In genomic region chr20:57476641-57477461, GRCh38 we compare ENCODE assay signal across 23 cellular contexts. TPM values are rescaled to one million over a fixed set of nuclear protein-coding genes. Genes with fewer than 3 reads are reported as not detected.
A peak's percentile ranks its signal among the peaks of the same experiment; 100 is the strongest.
DNase-seq lines count a peak whose midpoint lies in the region; ATAC-seq and TF ChIP-seq lines count a peak whose summit lies in the region.
"Had no signal": no experiment of that assay in that cellular context is flagged by ENCODE, and none has a peak within 500 bp of the region (broad histone marks: within the 10 kb centered on the region; RNA-seq: fewer than 3 reads in every experiment).

No MANE protein-coding gene starts in this region.

- peak; percentile 37 for DNase-seq in activated effector memory CD4-positive, alpha-beta T cell treated with anti-CD3 and anti-CD28 coated beads, Interleukin-2, amount 50 U/mL, for 16 hours
- no peak for DNase-seq in activated effector memory CD4-positive, alpha-beta T cell treated with Interleukin-2 at 50 U/mL for 16 hours
- DNase-seq in WTC11 (ENCODE audit: low spot score) (peak; percentile 23), mesenteric fat pad (ENCODE audit: low spot score) (peak; percentile 74), suprapubic skin (ENCODE audit: low spot score in 2 of 2) (peak; percentile 53 to 76), ecto neural progenitor cell (ENCODE audit: low spot score) (no peak), PC-3 (no peak)
- DNase-seq: activated CD4-positive, alpha-beta T cell treated with anti-CD3 and anti-CD28 coated beads, Interleukin-2, amount 10 ng/mL, durations not matched to agents 7 days and 5 days; activated CD8-positive, alpha-beta memory T cell treated with anti-CD3 and anti-CD28 coated beads, Interleukin-2, amount 50 U/mL, for 4 hours; left colon; NCI-H1048; NCI-H2081; NCI-H510A had no signal

- H3K4me1 ChIP-seq in suprapubic skin, result peaks cover 5% of the 10 kb centered on the region
- H3K4me1 ChIP-seq in PC-3 (ENCODE audit: insufficient read depth, low read length), result no peaks in the 10 kb centered on the region

- peaks cover 32% of the 10 kb centered on the region for H3K4me1 Mint-ChIP-seq in WTC11

- no peak for TF ChIP-seq EP300 in suprapubic skin (IDR thresholded peaks at IDR 0.05)

- H3K27ac Mint-ChIP-seq in WTC11, result no peak overlapping the region
- H3K27ac Mint-ChIP-seq: activated CD4-positive, alpha-beta T cell treated with anti-CD3 and anti-CD28 coated beads, Interleukin-2, amount 10 ng/mL, durations not matched to agents 7 days and 5 days had no signal

- no peak overlapping the region for H3K4me3 Mint-ChIP-seq in WTC11
- H3K4me3 Mint-ChIP-seq: activated CD4-positive, alpha-beta T cell treated with anti-CD3 and anti-CD28 coated beads, Interleukin-2, amount 10 ng/mL, durations not matched to agents 7 days and 5 days had no signal

- no peak overlapping the region for H3K4me2 ChIP-seq in PC-3 (ENCODE audit: low read length)

- H4K20me1 ChIP-seq in PC-3 (ENCODE audit: low read length), result no peaks in the 10 kb centered on the region

- no peaks in the 10 kb centered on the region for H3K9me3 Mint-ChIP-seq in WTC11
- H3K9me3 Mint-ChIP-seq: activated CD4-positive, alpha-beta T cell treated with anti-CD3 and anti-CD28 coated beads, Interleukin-2, amount 10 ng/mL, durations not matched to agents 7 days and 5 days; stimulated activated naive CD8-positive, alpha-beta T cell treated with anti-CD3 and anti-CD28 coated beads, Interleukin-15, Interleukin-2, amounts not matched to agents 100 ng/mL and 50 ng/mL, for 24 hours had no signal

- H3K27me3 ChIP-seq in suprapubic skin (peaks cover 29% of the 10 kb centered on the region), PC-3 (ENCODE audit: low read length) (peaks cover 38% of the 10 kb centered on the region)
- H3K27me3 ChIP-seq: right atrium auricular region had no signal

- H3K4me3 ChIP-seq in suprapubic skin, result no peak overlapping the region
- H3K4me3 ChIP-seq in PC-3 (ENCODE audit: low read length), result no peak overlapping the region
- H3K4me3 ChIP-seq: right atrium auricular region had no signal

- BruUV-seq in PC-3 (replicated peaks; lab: Mats Ljungman, UMichigan), result no TSS peak

- H3K27ac ChIP-seq in suprapubic skin, result no peak overlapping the region
- no peak overlapping the region for H3K27ac ChIP-seq in PC-3 (ENCODE audit: low read length)

- TF ChIP-seq POLR2A in suprapubic skin (IDR thresholded peaks at IDR 0.05), result no peak

- H3K36me3 ChIP-seq in suprapubic skin, result no peaks in the 10 kb centered on the region
- H3K36me3 ChIP-seq in PC-3 (ENCODE audit: low read depth, low read length), result no peaks in the 10 kb centered on the region
- H3K36me3 ChIP-seq: right atrium auricular region had no signal

- CTCF ChIA-PET in WTC11 (lab: Charles Lee) (interaction anchor here (3.5 kb wide), 1 partner anchor 22 kb away, joined by 13 read pairs; no protein-coding TSS in a partner anchor), PC-3 (lab: Charles Lee) (no interaction called here)

- no peaks in the 10 kb centered on the region for H3K79me2 ChIP-seq in PC-3 (ENCODE audit: low read length)

- no peaks in the 10 kb centered on the region for H3K36me3 Mint-ChIP-seq in WTC11

- H2AFZ ChIP-seq in PC-3 (ENCODE audit: low read length), result no peak overlapping the region

- H3K27me3 Mint-ChIP-seq in WTC11 (ENCODE audit: low read depth), result peaks cover 5% of the 10 kb centered on the region; the same call in 1 of the 2 replicates
- H3K27me3 Mint-ChIP-seq: stimulated activated naive CD8-positive, alpha-beta T cell treated with anti-CD3 and anti-CD28 coated beads, Interleukin-15, Interleukin-2, amounts not matched to agents 100 ng/mL and 50 ng/mL, for 24 hours had no signal

- TF ChIP-seq CTCF in WTC11 (IDR thresholded peaks at IDR 0.05) (no peak), suprapubic skin (IDR thresholded peaks at IDR 0.05) (no peak), PC-3 (conservative IDR thresholded peaks at IDR 0.05; ENCODE audit: low read depth, low read length) (no peak)

- ATAC-seq in WTC11, result no peak
- ATAC-seq in GM19463 (IDR thresholded peaks at IDR 0.05; ENCODE audit: unreplicated experiment), result no peak
- no peak for ATAC-seq in PC-3
- ATAC-seq: esophagus mucosa, HCT116, left colon, Right ventricle myocardium inferior had no signal

- no peaks in the 10 kb centered on the region for H3F3A ChIP-seq in PC-3 (ENCODE audit: low read length, unreplicated experiment)

- 67% methylated on average over 15 of the region's 17 CpGs for WGBS in suprapubic skin

- no peaks in the 10 kb centered on the region for H3K9me2 ChIP-seq in PC-3 (replicated peaks; ENCODE audit: low read length)

- H3K9me3 ChIP-seq in suprapubic skin, result no peaks in the 10 kb centered on the region
- no peaks in the 10 kb centered on the region for H3K9me3 ChIP-seq in PC-3 (ENCODE audit: low read length)
- H3K9me3 ChIP-seq: right atrium auricular region had no signal

- intact Hi-C loops in PC-3 (cut with micrococcal nuclease), result no loop called here

- POLR2A ChIA-PET in WTC11 (lab: Charles Lee) (interaction anchor here (0.6 kb wide), 1 partner anchor 805 kb away, joined by 5 read pairs; no protein-coding TSS in a partner anchor), PC-3 (lab: Charles Lee; ENCODE audit: unreplicated experiment) (interaction anchor here (0.6 kb wide), 1 partner anchor 86 kb away, joined by 5 read pairs; the partner anchor contains the start of gene RBM38)

- no peak overlapping the region for H3K9ac ChIP-seq in PC-3 (ENCODE audit: low read length)

TF ChIP-seq in WTC11, 78 proteins besides CTCF, POLR2A, EP300 and RAD21:
- TF ChIP-seq TP53 (CRISPR knock-in tag; IDR thresholded peaks at IDR 0.05), result no peak
- TF ChIP-seq NFYB (CRISPR knock-in tag; conservative IDR thresholded peaks at IDR 0.05; ENCODE audit: low read depth), result no peak
- no peak for TF ChIP-seq TEAD1 (CRISPR knock-in tag; IDR thresholded peaks at IDR 0.05)
- no peak for TF ChIP-seq ESRRA (CRISPR knock-in tag; IDR thresholded peaks at IDR 0.05; ENCODE audit: borderline replicate concordance)
- TF ChIP-seq NFE2L1 (CRISPR knock-in tag; IDR thresholded peaks at IDR 0.05), result no peak
- TF ChIP-seq ZNF317 (CRISPR knock-in tag; IDR thresholded peaks at IDR 0.05; ENCODE audit: borderline replicate concordance, low read depth), result no peak
- TF ChIP-seq CREB1 (CRISPR knock-in tag; IDR thresholded peaks at IDR 0.05), result no peak
- TF ChIP-seq ATF1 (CRISPR knock-in tag; IDR thresholded peaks at IDR 0.05), result no peak
- TF ChIP-seq TCF7 (CRISPR knock-in tag; IDR thresholded peaks at IDR 0.05; ENCODE audit: low read depth), result no peak
- no peak for TF ChIP-seq USF1 (CRISPR knock-in tag; IDR thresholded peaks at IDR 0.05)
- TF ChIP-seq, protein P1, sequence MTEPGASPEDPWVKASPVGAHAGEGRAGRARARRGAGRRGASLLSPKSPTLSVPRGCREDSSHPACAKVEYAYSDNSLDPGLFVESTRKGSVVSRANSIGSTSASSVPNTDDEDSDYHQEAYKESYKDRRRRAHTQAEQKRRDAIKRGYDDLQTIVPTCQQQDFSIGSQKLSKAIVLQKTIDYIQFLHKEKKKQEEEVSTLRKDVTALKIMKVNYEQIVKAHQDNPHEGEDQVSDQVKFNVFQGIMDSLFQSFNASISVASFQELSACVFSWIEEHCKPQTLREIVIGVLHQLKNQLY (CRISPR knock-in tag; IDR thresholded peaks at IDR 0.05), result no peak
- no peak for TF ChIP-seq FOXJ3 (CRISPR knock-in tag; IDR thresholded peaks at IDR 0.05; ENCODE audit: borderline replicate concordance)
- TF ChIP-seq RORB (CRISPR knock-in tag; IDR thresholded peaks at IDR 0.05), result no peak
- TF ChIP-seq STAT6 (CRISPR knock-in tag; conservative IDR thresholded peaks at IDR 0.05; ENCODE audit: low read depth), result no peak
- no peak for TF ChIP-seq SMAD3 (CRISPR knock-in tag; IDR thresholded peaks at IDR 0.05; ENCODE audit: borderline replicate concordance)
- no peak for TF ChIP-seq FOXP1 (CRISPR knock-in tag; IDR thresholded peaks at IDR 0.05; ENCODE audit: borderline replicate concordance)
- TF ChIP-seq ELF4 (CRISPR knock-in tag; IDR thresholded peaks at IDR 0.05; ENCODE audit: low read depth), result no peak
- no peak for TF ChIP-seq NFATC4 (CRISPR knock-in tag; IDR thresholded peaks at IDR 0.05)

RNA-seq across cellular contexts. Expression of gene CTCFL, which starts 48.1 kb away (rescaled TPM):
- total RNA-seq in WTC11 (2021), result 0.70 to 2.6 TPM (median 2.4 TPM) in 3 replicates
- 0.16 TPM for total RNA-seq in mesenteric fat pad
- total RNA-seq in suprapubic skin, result not detected
- not detected in 2 replicates for total RNA-seq in PC-3 (2014; rRNA removed)
- total RNA-seq: A172; activated CD4-positive, alpha-beta T cell treated with anti-CD3 and anti-CD28 coated beads, Interleukin-2, amount 10 ng/mL, durations not matched to agents 7 days and 5 days; esophagus mucosa; glomerular endothelial cell; left colon; mononuclear cell; right atrium auricular region; Right ventricle myocardium inferior; urinary bladder had no signal

Comparison
In these comparisons a context has a peak if more than half of its experiments do, and no peak if none do; other contexts are left out.
1. DNase-seq: peak in activated effector memory CD4-positive, alpha-beta T cell treated with anti-CD3 and anti-CD28 coated beads, Interleukin-2, amount 50 U/mL, for 16 hours (single experiment), WTC11 (single experiment), mesenteric fat pad (single experiment) and suprapubic skin (2 of 2); none in activated effector memory CD4-positive, alpha-beta T cell treated with Interleukin-2 at 50 U/mL for 16 hours (single experiment), ecto neural progenitor cell (single experiment) and PC-3 (single experiment).